8 cellular contexts compared by ENCODE assay signal in genomic region chrX:45851434-45851991, GRCh38.
DNase-seq lines count a peak whose midpoint lies in the region; FAIRE-seq and TF ChIP-seq lines count a peak whose summit lies in the region.

No MANE protein-coding gene starts in this region.

- FAIRE-seq in GM12891 (lab: Jason Lieb, UNC), result no peak

- in situ Hi-C loops in astrocyte of the cerebellum (cut with HindIII; ENCODE audit: low sequenced_read_pairs), result no loop called here

- peak; percentile 3 for DNase-seq in SIG-M5 treated with dmso at 0.1 percent for 504 hours (lab: John Stamatoyannopoulos, UW; ENCODE audit: unreplicated experiment)
- no peak for DNase-seq in SIG-M5 (lab: John Stamatoyannopoulos, UW)
- peak; percentile 70 for DNase-seq in SW480 (ENCODE audit: low spot score)
- no peak for DNase-seq in astrocyte of the cerebellum (ENCODE audit: low read depth)
- no peak for DNase-seq in kidney epithelial cell (ENCODE audit: low read depth)
- DNase-seq in stimulated activated CD4-positive, alpha-beta T cell treated with anti-CD3 and anti-CD28 coated beads, Interleukin-1b, Interleukin-23, amount 100 ng/mL, for 4 hours (ENCODE audit: low read depth in 2 of 2), result peak; percentile 48 to 60
- no peak for DNase-seq in amniotic stem cell (lab: John Stamatoyannopoulos, UW)
- DNase-seq in GM12891 (ENCODE audit: insufficient read length, low spot score), result no peak

- no peaks in the 10 kb centered on the region for H3K36me3 ChIP-seq in kidney epithelial cell (ENCODE audit: control insufficient read depth, insufficient read depth, low read length)

- H3K27me3 ChIP-seq in kidney epithelial cell (ENCODE audit: control insufficient read depth, insufficient read depth, low read length), result no peaks in the 10 kb centered on the region

- no peak for TF ChIP-seq POLR2A in GM12891 (IDR thresholded peaks at IDR 0.05; ENCODE audit: low read depth, low read length)

- TF ChIP-seq CTCF in astrocyte of the cerebellum (IDR thresholded peaks at IDR 0.05; ENCODE audit: low read depth, low read length, missing control alignments) (no peak), kidney epithelial cell (IDR thresholded peaks at IDR 0.05; ENCODE audit: insufficient read depth, low read length, poor library complexity, severe bottlenecking) (no peak)

- peak overlapping the region; percentile 74 for H3K4me3 ChIP-seq in astrocyte of the cerebellum (ENCODE audit: low read depth, low read length)
- H3K4me3 ChIP-seq in kidney epithelial cell (ENCODE audit: low read depth, low read length), result peak overlapping the region; percentile 62

TF ChIP-seq in GM12891, 5 proteins besides CTCF, POLR2A, EP300 and RAD21:
- TF ChIP-seq POLR2AphosphoS5 (IDR thresholded peaks at IDR 0.05; ENCODE audit: low read depth, low read length), result no peak
- TF ChIP-seq PAX5 (IDR thresholded peaks at IDR 0.05; ENCODE audit: insufficient read depth, low read length, severe bottlenecking), result no peak
- no peak for TF ChIP-seq SPI1 (IDR thresholded peaks at IDR 0.05; ENCODE audit: low read depth, low read length)
- no peak for TF ChIP-seq TAF1 (IDR thresholded peaks at IDR 0.05; ENCODE audit: low read depth, low read length)
- TF ChIP-seq POU2F2 (IDR thresholded peaks at IDR 0.05; ENCODE audit: low read depth, low read length), result no peak

Comparison
In these comparisons a context has a peak if more than half of its experiments do, and no peak if none do; other contexts are left out.
1. DNase-seq: peak in SIG-M5 treated with dmso at 0.1 percent for 504 hours (single experiment), SW480 (single experiment) and stimulated activated CD4-positive, alpha-beta T cell treated with anti-CD3 and anti-CD28 coated beads, Interleukin-1b, Interleukin-23, amount 100 ng/mL, for 4 hours (2 of 2); none in SIG-M5 (single experiment), astrocyte of the cerebellum (single experiment), kidney epithelial cell (single experiment), amniotic stem cell (single experiment) and GM12891 (single experiment).